In the genomic region with DNA sequence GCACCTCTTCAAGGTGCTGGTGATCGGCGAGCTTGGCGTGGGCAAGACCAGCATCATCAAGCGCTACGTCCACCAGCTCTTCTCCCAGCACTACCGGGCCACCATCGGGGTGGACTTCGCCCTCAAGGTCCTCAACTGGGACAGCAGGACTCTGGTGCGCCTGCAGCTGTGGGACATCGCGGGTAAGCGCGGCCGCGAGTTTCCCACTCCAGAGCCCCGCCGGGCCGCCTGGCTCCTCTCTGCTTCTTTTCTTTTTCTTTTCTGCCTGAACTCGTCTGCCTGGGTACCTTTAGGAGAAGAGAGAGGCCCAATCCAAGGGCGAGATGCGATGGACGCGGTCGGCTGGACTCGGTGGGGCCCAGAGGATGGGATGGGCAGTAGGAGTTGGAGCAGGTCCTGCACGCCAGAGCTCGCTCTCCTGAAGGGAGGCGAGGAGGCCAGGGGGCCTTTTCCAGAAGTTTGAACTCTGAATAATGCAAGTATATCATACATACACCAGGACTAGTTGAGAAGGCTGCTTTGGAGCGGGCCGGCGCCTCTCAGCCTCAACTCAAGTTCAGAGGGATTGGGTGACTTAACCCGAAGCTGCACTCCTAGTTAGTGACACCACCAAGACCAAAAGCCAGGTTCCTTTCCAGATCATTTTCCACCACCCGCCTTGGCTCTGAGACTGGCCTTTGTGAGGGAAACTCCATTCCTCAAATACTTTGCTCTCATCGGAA, we compare ENCODE assay signal across 8 cellular contexts. TPM values are rescaled to one million over a fixed set of nuclear protein-coding genes. Genes with fewer than 3 reads are reported as not detected.
DNase-seq lines count a peak whose midpoint lies in the region; ATAC-seq and TF ChIP-seq lines count a peak whose summit lies in the region.

No MANE protein-coding gene starts in this region.

- H3K36me3 ChIP-seq in A673 (ENCODE audit: insufficient read depth, low read length, poor library complexity, severe bottlenecking) (no peaks in the 10 kb centered on the region), adipocyte (ENCODE audit: control insufficient read depth, insufficient read depth, low read length, severe bottlenecking) (no peaks in the 10 kb centered on the region)

- H3K27ac ChIP-seq in A673 (ENCODE audit: low read depth, low read length, poor library complexity, severe bottlenecking): no peak overlapping the region

- H3K4me3 ChIP-seq in A673 (ENCODE audit: low read depth, low read length, poor library complexity, severe bottlenecking): peak overlapping the region; percentile 35
- peak overlapping the region; percentile 93 for H3K4me3 ChIP-seq in adipocyte (ENCODE audit: low read length)

- ATAC-seq in GM19351 (IDR thresholded peaks at IDR 0.05; ENCODE audit: unreplicated experiment): peak; percentile 11
- peak; percentile 26 for ATAC-seq in omental fat pad (ENCODE audit: low FRiP score)
- no peak for ATAC-seq in GM18517 (IDR thresholded peaks at IDR 0.05; ENCODE audit: unreplicated experiment)
- no peak for ATAC-seq in GM19328 (IDR thresholded peaks at IDR 0.05; ENCODE audit: unreplicated experiment)

- H3K27me3 ChIP-seq in A673 (replicated peaks; ENCODE audit: insufficient read depth, low read depth, low read length, poor library complexity): no peaks in the 10 kb centered on the region
- no peaks in the 10 kb centered on the region for H3K27me3 ChIP-seq in adipocyte (replicated peaks; ENCODE audit: control insufficient read depth, insufficient read depth, low read length)

- DNase-seq in A673 (ENCODE audit: low spot score) (no peak), KG1 (lab: John Stamatoyannopoulos, UW) (peak; percentile 44), adipocyte (ENCODE audit: low read depth) (peak; percentile 71), cardiac septum (ENCODE audit: low spot score) (peak; percentile 79), omental fat pad (ENCODE audit: low spot score) (peak; percentile 31)

- intact Hi-C loops in A673 (cut with micrococcal nuclease; ENCODE audit: unreplicated experiment) (loop anchor here (5.0 kb wide), 1 partner anchor 158 kb away; no protein-coding TSS in a partner anchor), cardiac septum (cut with DNase I) (loop anchor here (2.0 to 10.0 kb wide), 2 partner anchors 269 to 579 kb away; a partner anchor contains a TSS)

- CTCF ChIA-PET in A673 (lab: Charles Lee): no interaction called here

- TF ChIP-seq CTCF in A673 (conservative IDR thresholded peaks at IDR 0.05; ENCODE audit: low read depth, low read length) (no peak), omental fat pad (IDR thresholded peaks at IDR 0.05) (no peak)

- H3K4me1 ChIP-seq in A673 (ENCODE audit: insufficient read depth, low read length, poor library complexity, severe bottlenecking) (no peaks in the 10 kb centered on the region), adipocyte (ENCODE audit: control insufficient read depth, insufficient read depth, low read length) (peaks cover 24% of the 10 kb centered on the region)

- POLR2A ChIA-PET in A673 (lab: Charles Lee; ENCODE audit: low non-redundant PET): interaction anchor here (0.7 kb wide), 1 partner anchor 100 kb away, joined by 3 read pairs; no protein-coding TSS in a partner anchor

- H3K9me3 ChIP-seq in A673 (ENCODE audit: low read depth, low read length, poor library complexity, severe bottlenecking): no peaks in the 10 kb centered on the region
- no peaks in the 10 kb centered on the region for H3K9me3 ChIP-seq in adipocyte (ENCODE audit: control insufficient read depth, low read length)

- BruUV-seq in A673 (replicated peaks; lab: Mats Ljungman, UMichigan): no TSS peak

- H3K9ac ChIP-seq in adipocyte (ENCODE audit: low read length): peak overlapping the region; percentile 95

RNA-seq across cellular contexts. Expression of a gene that starts 0.5 kb away (rescaled TPM):
- total RNA-seq in A673 (2021) (2.0 and 2.6 TPM in 2 replicates), cardiac septum (8.2 TPM), omental fat pad (10 to 100 TPM; 21.3 to 45.8 (median 29.1) TPM)

RNA-seq across cellular contexts. Expression of a gene that starts 54.7 kb away (rescaled TPM):
- not detected in 2 replicates for total RNA-seq in A673 (2021)
- total RNA-seq in cardiac septum: not detected
- not detected for total RNA-seq in omental fat pad

Comparison
In these comparisons a context has a peak if more than half of its experiments do, and no peak if none do; other contexts are left out.
1. ATAC-seq: peak in GM19351 (single experiment) and omental fat pad (single experiment); none in GM18517 (single experiment) and GM19328 (single experiment).